ENCODE assay signal across 1 cellular context in the genomic region with DNA sequence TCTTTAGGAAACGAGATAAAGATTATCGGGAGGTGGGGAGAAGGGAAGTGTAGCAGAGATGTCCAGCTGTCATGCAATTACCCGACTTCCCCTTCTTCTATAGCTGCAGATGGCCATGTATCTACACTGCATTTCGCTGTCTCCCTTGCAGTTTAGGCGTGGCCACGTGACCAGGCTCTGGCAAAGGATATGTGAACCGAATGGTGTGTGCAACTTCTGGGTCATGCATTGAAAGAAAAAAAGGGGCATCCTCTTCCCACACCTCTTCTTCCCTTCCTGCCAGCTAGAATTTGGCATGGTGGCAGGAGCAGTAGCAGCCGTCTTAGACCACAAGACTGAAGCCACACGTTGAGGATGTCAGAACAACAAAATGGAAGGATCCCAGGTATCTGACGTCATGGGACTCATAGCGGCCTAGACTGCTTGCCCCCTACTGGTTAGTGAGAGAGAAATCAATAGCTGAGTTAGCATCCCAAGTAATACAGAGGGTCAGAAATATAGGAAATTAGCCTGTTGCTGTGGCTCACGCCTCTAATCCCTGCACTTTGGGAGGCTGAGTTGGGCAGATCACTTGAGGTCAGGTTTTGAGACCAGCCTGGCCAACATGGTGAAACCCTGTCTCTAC.
TF ChIP-seq lines count a peak whose summit lies in the region.

No MANE protein-coding gene starts in this region.

TF ChIP-seq in SK-N-SH treated with all-trans-retinoic acid at 6 μM for 48 hours, 23 proteins besides CTCF, POLR2A, EP300 and RAD21 (continued from another document):
- TF ChIP-seq ISL1 (CRISPR knock-in tag; IDR thresholded peaks at IDR 0.05) (no peak), ZFP30 (CRISPR knock-in tag; IDR thresholded peaks at IDR 0.05) (no peak), TOX (CRISPR knock-in tag; IDR thresholded peaks at IDR 0.05; ENCODE audit: borderline replicate concordance) (no peak), OSR1 (CRISPR knock-in tag; IDR thresholded peaks at IDR 0.05) (no peak), RARB (CRISPR knock-in tag; IDR thresholded peaks at IDR 0.05) (no peak), ESRRG (CRISPR knock-in tag; IDR thresholded peaks at IDR 0.05) (no peak)
